10 cellular contexts compared by ENCODE assay signal in genomic region chr22:28023036-28023435, GRCh38.
"Had no signal": no experiment of that assay in that cellular context is flagged by ENCODE, and none has a peak within 500 bp of the region (broad histone marks: within the 10 kb centered on the region; RNA-seq: fewer than 3 reads in every experiment).

No MANE protein-coding gene starts in this region.

- H3K27ac ChIP-seq: parathyroid adenoma had no signal

- ATAC-seq: activated naive CD4-positive, alpha-beta T cell treated with anti-CD3 and anti-CD28 coated beads, Interleukin-2, amount 50 U/mL, for 72 hours; activated T-helper 17 cell treated with anti-CD3 and anti-CD28 coated beads, Interleukin-2, amount 50 U/mL, for 72 hours; stimulated activated memory B cell treated with anti-CD40 and anti-IgM and Interleukin-4, amounts not matched to agents 10 μg/mL and 1 μg/mL and 100 μg/mL, for 72 hours had no signal

- H3K4me3 ChIP-seq: esophagus squamous epithelium had no signal

- H3K4me1 ChIP-seq: parathyroid adenoma had no signal

- H3K27me3 ChIP-seq: esophagus squamous epithelium had no signal

- H3K79me2 ChIP-seq: parathyroid adenoma had no signal

- H3K36me3 ChIP-seq: esophagus squamous epithelium had no signal

- DNase-seq: activated CD4-positive, alpha-beta memory T cell treated with anti-CD3 and anti-CD28 coated beads for 36 hours; anterior cingulate cortex; esophagus squamous epithelium; foreskin fibroblast; mesenchymal stem cell; small intestine had no signal

- H2AFZ ChIP-seq: parathyroid adenoma had no signal

- H3K9me3 ChIP-seq: esophagus squamous epithelium had no signal
